Comparison of ENCODE assay signal across 8 cellular contexts in genomic region chr13:29369060-29369743, GRCh38.
DNase-seq lines count a peak whose midpoint lies in the region; ATAC-seq, FAIRE-seq and TF ChIP-seq lines count a peak whose summit lies in the region.

No MANE protein-coding gene starts in this region.

- H3K4me2 ChIP-seq in K562 (ENCODE audit: insufficient read depth, low read length) = no peak overlapping the region

- H3K9me3 ChIP-seq in right atrium auricular region (no peaks in the 10 kb centered on the region), K562 (replicated peaks; ENCODE audit: control insufficient read depth, insufficient read depth, low read depth, low read length) (no peaks in the 10 kb centered on the region), suprapubic skin (no peaks in the 10 kb centered on the region), Peyer's patch (no peaks in the 10 kb centered on the region)

- H3K4me1 ChIP-seq in right atrium auricular region (no peaks in the 10 kb centered on the region), K562 (replicated peaks in 1 of 2; ENCODE audit: control insufficient read depth in 2 of 2, insufficient read depth in 2 of 2, low read length in 2 of 2) (no peaks in the 10 kb centered on the region), suprapubic skin (peaks cover 5% of the 10 kb centered on the region), Peyer's patch (no peaks in the 10 kb centered on the region)

- TF ChIP-seq RAD21 in K562 (CRISPR knock-in tag; conservative IDR thresholded peaks at IDR 0.05 in 1 of 2, IDR thresholded peaks at IDR 0.05 in 1 of 2) = peak in 1 of 2 experiments; percentile 40; a peak in 2 of 4 replicates

- FAIRE-seq in K562 (lab: Jason Lieb, UNC) = no peak

- in situ Hi-C loops in K562 (cut with MboI) = loop anchor here (25.0 kb wide), 1 partner anchor 557 kb away; the partner anchor contains the start of gene MTUS2

- no peak overlapping the region for H2AFZ ChIP-seq in K562 (ENCODE audit: low read depth, low read length)

- no peaks in the 10 kb centered on the region for H4K20me1 ChIP-seq in K562 (replicated peaks; ENCODE audit: control insufficient read depth, insufficient read depth, low read length)

- WGBS in K562 (ENCODE audit: insufficient coverage, low coverage, missing lambda C conversion rate) = 3% methylated on average over 8 of the region's 8 CpGs
- 7% methylated on average over 8 of the region's 8 CpGs for WGBS in suprapubic skin

- intact Hi-C loops in Right ventricle myocardium inferior (cut with DNase I) = loop anchor here (5.0 kb wide), 1 partner anchor 552 kb away; no protein-coding TSS in a partner anchor
- intact Hi-C loops in K562 (cut with micrococcal nuclease) = loop anchor here (10.0 kb wide), 2 partner anchors 106 to 564 kb away; no protein-coding TSS in a partner anchor

- no peak for TF ChIP-seq EP300 in K562 (IDR thresholded peaks at IDR 0.05; ENCODE audit: low read length)
- no peak for TF ChIP-seq EP300 in suprapubic skin (IDR thresholded peaks at IDR 0.05)

- H3K36me3 ChIP-seq in right atrium auricular region = no peaks in the 10 kb centered on the region
- H3K36me3 ChIP-seq in K562 (ENCODE audit: control insufficient read depth, insufficient read depth, low read length) = no peaks in the 10 kb centered on the region
- no peaks in the 10 kb centered on the region for H3K36me3 ChIP-seq in kidney epithelial cell (ENCODE audit: control insufficient read depth, insufficient read depth, low read length)
- H3K36me3 ChIP-seq in suprapubic skin = no peaks in the 10 kb centered on the region
- no peaks in the 10 kb centered on the region for H3K36me3 ChIP-seq in Peyer's patch

- TF ChIP-seq POLR2A in K562 (conservative IDR thresholded peaks at IDR 0.05) (no peak), suprapubic skin (IDR thresholded peaks at IDR 0.05) (no peak), Peyer's patch (IDR thresholded peaks at IDR 0.05) (no peak)

- TF ChIP-seq CTCF in right atrium auricular region (IDR thresholded peaks at IDR 0.05) = peak in 1 of 2 donors; percentile 60
- peak; percentile 20 to 52 (median 30); a peak in 3 of 6 replicates for TF ChIP-seq CTCF in K562 (IDR thresholded peaks at IDR 0.05 in 2 of 3, conservative IDR thresholded peaks at IDR 0.05 in 1 of 3; ENCODE audit: insufficient read depth in 2 of 3, low read depth in 1 of 3, low read length in 3 of 3)
- peak; percentile 69 for TF ChIP-seq CTCF in kidney epithelial cell (IDR thresholded peaks at IDR 0.05; ENCODE audit: insufficient read depth, low read length, poor library complexity, severe bottlenecking)
- peak in 1 of 2 donors; percentile 31 for TF ChIP-seq CTCF in suprapubic skin (IDR thresholded peaks at IDR 0.05)
- peak in 3 of 6 experiments; percentile 11 to 32 (median 31) for TF ChIP-seq CTCF in Peyer's patch (IDR thresholded peaks at IDR 0.05)

- CTCF ChIA-PET in K562 (lab: Yijun Ruan, JAX; ENCODE audit: low intra/inter-chr PET ratio) = interaction anchor here (0.8 kb wide), 1 partner anchor 549 kb away, joined by 3 read pairs; the partner anchor contains the start of gene MTUS2

- POLR2A ChIA-PET in K562 (lab: Yijun Ruan, JAX) = no interaction called here

- H3K4me3 ChIP-seq in right atrium auricular region = no peak overlapping the region
- H3K4me3 ChIP-seq in K562 = no peak overlapping the region
- no peak overlapping the region for H3K4me3 ChIP-seq in kidney epithelial cell (ENCODE audit: low read depth, low read length)
- no peak overlapping the region for H3K4me3 ChIP-seq in suprapubic skin
- no peak overlapping the region for H3K4me3 ChIP-seq in Peyer's patch

- H3K27ac ChIP-seq in right atrium auricular region (no peak overlapping the region), K562 (ENCODE audit: extremely low read depth, low read depth, low read length) (no peak overlapping the region), suprapubic skin (no peak overlapping the region), Peyer's patch (no peak overlapping the region)

- peak; percentile 39 for ATAC-seq in Right ventricle myocardium inferior
- ATAC-seq in K562 = no peak
- ATAC-seq in HG03378 (IDR thresholded peaks at IDR 0.05; ENCODE audit: unreplicated experiment) = no peak

- DNase-seq in Right ventricle myocardium inferior (ENCODE audit: missing footprints) = no peak
- DNase-seq in right atrium auricular region (ENCODE audit: low spot score) = no peak
- peak; percentile 10 for DNase-seq in NCI-H2227 treated with DMSO at 0.1 percent for 48 hours (lab: John Stamatoyannopoulos, UW)
- DNase-seq in K562 (ENCODE audit: extremely low read depth in 1 of 4, low spot score in 3 of 4) = peak in 1 of 4 experiments; percentile 18
- DNase-seq in kidney epithelial cell (ENCODE audit: low read depth) = no peak
- no peak for DNase-seq in suprapubic skin (ENCODE audit: low spot score in 2 of 2)
- no peak for DNase-seq in Peyer's patch

- no peaks in the 10 kb centered on the region for H3K9me1 ChIP-seq in K562 (ENCODE audit: control insufficient read depth, insufficient read depth, low read length)

- H3K9ac ChIP-seq in K562 (ENCODE audit: insufficient read depth in 1 of 2, low read depth in 2 of 2, low read length in 2 of 2) = no peak overlapping the region

- no TSS peak for BruUV-seq in K562 (replicated peaks; lab: Mats Ljungman, UMichigan)

- H3K27me3 ChIP-seq in right atrium auricular region = no peaks in the 10 kb centered on the region
- no peaks in the 10 kb centered on the region for H3K27me3 ChIP-seq in K562 (ENCODE audit: control insufficient read depth in 2 of 2, insufficient read depth in 2 of 2, low read length in 2 of 2)
- H3K27me3 ChIP-seq in kidney epithelial cell (ENCODE audit: control insufficient read depth, insufficient read depth, low read length) = no peaks in the 10 kb centered on the region
- peaks cover 5% of the 10 kb centered on the region for H3K27me3 ChIP-seq in suprapubic skin
- no peaks in the 10 kb centered on the region for H3K27me3 ChIP-seq in Peyer's patch

- H3K79me2 ChIP-seq in K562 (ENCODE audit: control insufficient read depth, insufficient read depth, low read length) = no peaks in the 10 kb centered on the region

TF ChIP-seq in K562, 482 proteins besides CTCF, POLR2A, EP300 and RAD21:
- TF ChIP-seq BCLAF1 (IDR thresholded peaks at IDR 0.05; ENCODE audit: borderline replicate concordance in 1 of 2, control insufficient read depth in 1 of 2, low read depth in 2 of 2, low read length in 1 of 2) (no peak), ZNF311 (CRISPR knock-in tag; IDR thresholded peaks at IDR 0.05) (no peak), POU5F1 (IDR thresholded peaks at IDR 0.05; ENCODE audit: borderline replicate concordance, low read depth, low read length, partially characterized antibody) (no peak), TBL1XR1 (IDR thresholded peaks at IDR 0.05; ENCODE audit: low read length in 2 of 2) (no peak), ZBTB43 (CRISPR knock-in tag; IDR thresholded peaks at IDR 0.05) (no peak), ATF7 (IDR thresholded peaks at IDR 0.05) (no peak), KDM5B (IDR thresholded peaks at IDR 0.05; ENCODE audit: insufficient replicate concordance, low read depth, low read length) (no peak), ELK3 (CRISPR knock-in tag; IDR thresholded peaks at IDR 0.05) (no peak), JUN (IDR thresholded peaks at IDR 0.05; ENCODE audit: borderline replicate concordance, low read depth, low read length) (no peak), JUN (CRISPR knock-in tag; IDR thresholded peaks at IDR 0.05; ENCODE audit: borderline replicate concordance) (no peak), ZKSCAN8 (CRISPR knock-in tag; IDR thresholded peaks at IDR 0.05) (no peak), POLR3A (IDR thresholded peaks at IDR 0.05; ENCODE audit: borderline replicate concordance, extremely low read depth, insufficient read depth, insufficient read length) (no peak), JUNB (CRISPR knock-in tag; conservative IDR thresholded peaks at IDR 0.05) (no peak), TAL1 (IDR thresholded peaks at IDR 0.05) (no peak)
TF ChIP-seq in K562: peak in this region for 0.
